ENCODE assay signal across 10 cellular contexts in genomic region chr15:90336705-90337141, GRCh38. TPM values are rescaled to one million over a fixed set of nuclear protein-coding genes. Genes with fewer than 3 reads are reported as not detected.
DNase-seq lines count a peak whose midpoint lies in the region; ATAC-seq, FAIRE-seq and TF ChIP-seq lines count a peak whose summit lies in the region.
"Had no signal": no experiment of that assay in that cellular context is flagged by ENCODE, and none has a peak within 500 bp of the region (broad histone marks: within the 10 kb centered on the region; RNA-seq: fewer than 3 reads in every experiment).

No MANE protein-coding gene starts in this region.

- no peaks in the 10 kb centered on the region for H3K9me1 ChIP-seq in keratinocyte (ENCODE audit: control insufficient read depth, extremely low read depth, insufficient read depth, low read length)

- CTCF ChIA-PET in CD8-positive, alpha-beta memory T cell (lab: Charles Lee) = interaction anchor here (0.6 to 0.9 kb wide), 2 partner anchors 17 to 188 kb away, joined by 3 to 4 read pairs; no protein-coding TSS in a partner anchor

- dilution Hi-C loops in keratinocyte (cut with MboI; ENCODE audit: extremely low pct_ligation_motif_present, low sequenced_read_pairs) = no loop called here

- ATAC-seq in HG03378 (IDR thresholded peaks at IDR 0.05; ENCODE audit: unreplicated experiment) (no peak), HG03571 (IDR thresholded peaks at IDR 0.05; ENCODE audit: unreplicated experiment) (no peak)

- H3K36me3 ChIP-seq in keratinocyte (ENCODE audit: control insufficient read depth in 2 of 2, extremely low read depth in 1 of 2, insufficient read depth in 2 of 2, low read length in 2 of 2) = no peaks in the 10 kb centered on the region
- no peaks in the 10 kb centered on the region for H3K36me3 ChIP-seq in CD8-positive, alpha-beta memory T cell (ENCODE audit: insufficient read depth, low read length)

- TF ChIP-seq CTCF in keratinocyte (optimal IDR thresholded peaks at IDR 0.05 in 1 of 3, IDR thresholded peaks at IDR 0.05 in 1 of 3, conservative IDR thresholded peaks at IDR 0.05 in 1 of 3; ENCODE audit: extremely low read depth in 1 of 3, insufficient read depth in 2 of 3, low read length in 3 of 3) = no peak

- POLR2A ChIA-PET in CD8-positive, alpha-beta memory T cell (lab: Charles Lee) = no interaction called here

- DNase-seq in Ammon's horn (ENCODE audit: low spot score) (peak; percentile 78), KG1 (lab: John Stamatoyannopoulos, UW) (peak; percentile 86), keratinocyte (ENCODE audit: low read depth, low spot score) (peak; percentile 94), NCI-H1436 treated with DMSO at 0.1 percent for 48 hours (lab: John Stamatoyannopoulos, UW) (no peak)
- no peak for DNase-seq in CD8-positive, alpha-beta memory T cell
- DNase-seq: activated gamma-delta T cell treated with Interleukin-2 at 50 U/mL for 16 hours, NCI-H82 had no signal

- FAIRE-seq in keratinocyte (lab: Jason Lieb, UNC) = peak; percentile 98

- no peaks in the 10 kb centered on the region for H3K36me3 Mint-ChIP-seq in activated naive CD4-positive, alpha-beta T cell treated with anti-CD3 and anti-CD28 coated beads, Interleukin-2, amount 50 U/mL, for 24 hours
- H3K36me3 Mint-ChIP-seq in CD8-positive, alpha-beta memory T cell = no peaks in the 10 kb centered on the region

- H3K4me1 ChIP-seq in keratinocyte (ENCODE audit: control insufficient read depth, extremely low read depth, insufficient read depth, low read length) = peaks cover 28% of the 10 kb centered on the region
- peaks cover 10% of the 10 kb centered on the region for H3K4me1 ChIP-seq in CD8-positive, alpha-beta memory T cell (ENCODE audit: insufficient read depth, low read length)

- H3K27ac Mint-ChIP-seq in activated naive CD4-positive, alpha-beta T cell treated with anti-CD3 and anti-CD28 coated beads, Interleukin-2, amount 50 U/mL, for 24 hours = peak overlapping the region; percentile 26
- H3K27ac Mint-ChIP-seq in CD8-positive, alpha-beta memory T cell = peak overlapping the region in 1 of 8 donors; percentile 12

- peak overlapping the region in 1 of 3 experiments; percentile 6 for H3K4me3 ChIP-seq in keratinocyte (ENCODE audit: control insufficient read depth in 2 of 3, extremely low read depth in 1 of 3, insufficient read depth in 2 of 3, low read depth in 1 of 3, low read length in 3 of 3)
- H3K4me3 ChIP-seq in CD8-positive, alpha-beta memory T cell (ENCODE audit: low read length) = no peak overlapping the region

- H3K79me2 ChIP-seq in keratinocyte (ENCODE audit: control insufficient read depth, insufficient read depth, low read length) = no peaks in the 10 kb centered on the region

- no peaks in the 10 kb centered on the region for H3K9me3 Mint-ChIP-seq in activated naive CD4-positive, alpha-beta T cell treated with anti-CD3 and anti-CD28 coated beads, Interleukin-2, amount 50 U/mL, for 24 hours
- no peaks in the 10 kb centered on the region for H3K9me3 Mint-ChIP-seq in CD8-positive, alpha-beta memory T cell

- H3K4me3 Mint-ChIP-seq in activated naive CD4-positive, alpha-beta T cell treated with anti-CD3 and anti-CD28 coated beads, Interleukin-2, amount 50 U/mL, for 24 hours = no peak overlapping the region
- no peak overlapping the region for H3K4me3 Mint-ChIP-seq in CD8-positive, alpha-beta memory T cell

- peak overlapping the region; percentile 79 for H3K27ac ChIP-seq in keratinocyte (ENCODE audit: control insufficient read depth, insufficient read depth, low read length)
- H3K27ac ChIP-seq in CD8-positive, alpha-beta memory T cell (ENCODE audit: low read depth, low read length) = no peak overlapping the region

- H2AFZ ChIP-seq in keratinocyte (ENCODE audit: control insufficient read depth, low read length) = no peak overlapping the region

- H4K20me1 ChIP-seq in keratinocyte (ENCODE audit: control insufficient read depth, extremely low read depth, insufficient read depth, low read length) = no peaks in the 10 kb centered on the region

- peaks cover 12% of the 10 kb centered on the region for H3K4me1 Mint-ChIP-seq in activated naive CD4-positive, alpha-beta T cell treated with anti-CD3 and anti-CD28 coated beads, Interleukin-2, amount 50 U/mL, for 24 hours
- peaks cover 2 to 6% (median 5%) of the 10 kb centered on the region in 3 donors for H3K4me1 Mint-ChIP-seq in CD8-positive, alpha-beta memory T cell

- H3K27me3 Mint-ChIP-seq in activated naive CD4-positive, alpha-beta T cell treated with anti-CD3 and anti-CD28 coated beads, Interleukin-2, amount 50 U/mL, for 24 hours = no peaks in the 10 kb centered on the region
- no peaks in the 10 kb centered on the region for H3K27me3 Mint-ChIP-seq in CD8-positive, alpha-beta memory T cell

- no peaks in the 10 kb centered on the region for H3K27me3 ChIP-seq in keratinocyte (ENCODE audit: control insufficient read depth, extremely low read depth, insufficient read depth, low read length)
- H3K27me3 ChIP-seq in CD8-positive, alpha-beta memory T cell (ENCODE audit: insufficient read depth, low read length, poor library complexity, severe bottlenecking) = no peaks in the 10 kb centered on the region

- no peaks in the 10 kb centered on the region for H3K9me3 ChIP-seq in keratinocyte (ENCODE audit: control insufficient read depth, low read depth, low read length)
- no peaks in the 10 kb centered on the region for H3K9me3 ChIP-seq in CD8-positive, alpha-beta memory T cell (ENCODE audit: low read length)

- peak overlapping the region; percentile 45 for H3K9ac ChIP-seq in keratinocyte (ENCODE audit: control insufficient read depth, extremely low read depth, insufficient read depth, low read length)

- H3K4me2 ChIP-seq in keratinocyte (ENCODE audit: control insufficient read depth, extremely low read depth, insufficient read depth, low read depth, low read length) = peak overlapping the region; percentile 67

RNA-seq across cellular contexts. Expression of gene ZNF774, which starts 15.4 kb away (rescaled TPM):
- 2.0 to 2.3 TPM (median 2.2 TPM) in 3 replicates for polyA plus RNA-seq in keratinocyte
- 1.1 TPM for polyA plus RNA-seq in keratinocyte (2011; ENCODE audit: low read depth)
- 1.1 and 1.5 TPM in 2 replicates for polyA plus RNA-seq in keratinocyte (2011; cell fraction: cytosol; rRNA removed)
- 2.6 and 2.8 TPM in 2 replicates for polyA plus RNA-seq in keratinocyte (2011; cell fraction: nucleus; rRNA removed)
- polyA plus RNA-seq in keratinocyte (2012; ENCODE audit: low replicate concordance) = 0.78 and 1.5 TPM in 2 replicates
- polyA minus RNA-seq in keratinocyte = 0.72 to 1.8 TPM (median 1.4 TPM) in 3 replicates
- polyA minus RNA-seq in keratinocyte (2011; cell fraction: cytosol; rRNA and poly(A)+ RNA removed) = 0.38 TPM
- 0.74 and 2.2 TPM in 2 replicates for polyA minus RNA-seq in keratinocyte (2011; cell fraction: nucleus; rRNA and poly(A)+ RNA removed)
- total RNA-seq in CD8-positive, alpha-beta memory T cell = under 1 TPM; 0.50 to 0.64 TPM
- not detected for polyA plus RNA-seq in CD8-positive, alpha-beta memory T cell

RNA-seq across cellular contexts. Expression of gene IQGAP1, which starts 51.3 kb away (rescaled TPM):
- polyA plus RNA-seq in keratinocyte = 219 to 310 TPM (median 253 TPM) in 3 replicates
- 1,067 TPM for polyA plus RNA-seq in keratinocyte (2011; ENCODE audit: low read depth)
- 127 and 198 TPM in 2 replicates for polyA plus RNA-seq in keratinocyte (2011; cell fraction: cytosol; rRNA removed)
- polyA plus RNA-seq in keratinocyte (2011; cell fraction: nucleus; rRNA removed) = 543 and 692 TPM in 2 replicates
- polyA plus RNA-seq in keratinocyte (2012; ENCODE audit: low replicate concordance) = 163 and 252 TPM in 2 replicates
- 189 to 616 TPM (median 435 TPM) in 3 replicates for polyA minus RNA-seq in keratinocyte
- 205 TPM for polyA minus RNA-seq in keratinocyte (2011; cell fraction: cytosol; rRNA and poly(A)+ RNA removed)
- polyA minus RNA-seq in keratinocyte (2011; cell fraction: nucleus; rRNA and poly(A)+ RNA removed) = 533 and 899 TPM in 2 replicates
- total RNA-seq in CD8-positive, alpha-beta memory T cell = 100 to 1,000 TPM; 173 to 176 TPM
- 151 TPM for polyA plus RNA-seq in CD8-positive, alpha-beta memory T cell

Comparison
In these comparisons a context has a peak if more than half of its experiments do, and no peak if none do; other contexts are left out.
1. DNase-seq: peak in Ammon's horn (single experiment), KG1 (single experiment) and keratinocyte (single experiment); none in CD8-positive, alpha-beta memory T cell (0 of 5) and NCI-H1436 treated with DMSO at 0.1 percent for 48 hours (single experiment).